17 cellular contexts compared by ENCODE assay signal in genomic region chr19:33953592-33953991, GRCh38.
A peak's percentile ranks its signal among the peaks of the same experiment; 100 is the strongest.
DNase-seq lines count a peak whose midpoint lies in the region; ATAC-seq, FAIRE-seq and TF ChIP-seq lines count a peak whose summit lies in the region.
"Had no signal": no experiment of that assay in that cellular context is flagged by ENCODE, and none has a peak within 500 bp of the region (broad histone marks: within the 10 kb centered on the region; RNA-seq: fewer than 3 reads in every experiment).

No MANE protein-coding gene starts in this region.

- no peaks in the 10 kb centered on the region for H3K9me3 Mint-ChIP-seq in activated CD8-positive, alpha-beta T cell treated with anti-CD3 and anti-CD28 coated beads, Interleukin-2, amount 10 ng/mL, durations not matched to agents 7 days and 5 days (ENCODE audit: insufficient read depth)
- H3K9me3 Mint-ChIP-seq: CD8-positive, alpha-beta T cell had no signal

- CTCF ChIA-PET in SK-N-SH (lab: Yijun Ruan, JAX) (interaction anchor here (0.9 kb wide), 1 partner anchor 16 kb away, joined by 3 read pairs; no protein-coding TSS in a partner anchor), H1 (lab: Charles Lee; ENCODE audit: partially characterized antibody) (interaction anchor here (1.2 kb wide), 1 partner anchor 89 kb away, joined by 5 read pairs; no protein-coding TSS in a partner anchor)
- CTCF ChIA-PET in activated CD8-positive, alpha-beta T cell treated with anti-CD3 and anti-CD28 coated beads, Interleukin-2, amount 10 ng/mL, durations not matched to agents 7 days and 5 days (lab: Charles Lee) = no interaction called here

- DNase-seq in SK-N-SH = no peak
- DNase-seq in WERI-Rb-1 = no peak
- DNase-seq in H1 (ENCODE audit: low read depth in 1 of 2, low spot score in 2 of 2) = no peak
- DNase-seq in lung microvascular endothelial cell (ENCODE audit: low read depth in 2 of 2) = peak; percentile 11 to 32
- DNase-seq in NCI-H1417 treated with DMSO at 0.1 percent for 48 hours (lab: John Stamatoyannopoulos, UW) = no peak
- no peak for DNase-seq in activated CD8-positive, alpha-beta T cell treated with anti-CD3 and anti-CD28 coated beads, Interleukin-2, amount 10 ng/mL, durations not matched to agents 7 days and 5 days
- no peak for DNase-seq in gastrocnemius medialis
- DNase-seq: DND-41, HFFc6, KBM-7, NCI-H1048, NCI-H446 treated with DMSO at 0.1 percent for 48 hours, NCI-H774, Peyer's patch had no signal

- H3K4me3 Mint-ChIP-seq in activated CD8-positive, alpha-beta T cell treated with anti-CD3 and anti-CD28 coated beads, Interleukin-2, amount 10 ng/mL, durations not matched to agents 7 days and 5 days = no peak overlapping the region
- H3K4me3 Mint-ChIP-seq: CD8-positive, alpha-beta T cell; HFFc6 had no signal

- no peak overlapping the region for H3K27ac Mint-ChIP-seq in activated CD8-positive, alpha-beta T cell treated with anti-CD3 and anti-CD28 coated beads, Interleukin-2, amount 10 ng/mL, durations not matched to agents 7 days and 5 days
- H3K27ac Mint-ChIP-seq: CD8-positive, alpha-beta T cell; HFFc6 had no signal

- no peaks in the 10 kb centered on the region for H3K9me2 ChIP-seq in SK-N-SH

- H4K20me1 ChIP-seq in SK-N-SH (ENCODE audit: insufficient read depth) (no peaks in the 10 kb centered on the region), H1 (replicated peaks in 1 of 2; ENCODE audit: control insufficient read depth in 1 of 2, insufficient read depth in 2 of 2, low read length in 2 of 2) (no peaks in the 10 kb centered on the region)

- H3K9me3 ChIP-seq in SK-N-SH = no peaks in the 10 kb centered on the region
- no peaks in the 10 kb centered on the region for H3K9me3 ChIP-seq in WERI-Rb-1 (ENCODE audit: severe bottlenecking)
- H3K9me3 ChIP-seq in H1 (ENCODE audit: insufficient read depth in 2 of 2, low read depth in 1 of 2, low read length in 1 of 2) = no peaks in the 10 kb centered on the region
- H3K9me3 ChIP-seq in gastrocnemius medialis = no peaks in the 10 kb centered on the region
- H3K9me3 ChIP-seq: Peyer's patch had no signal

- H3K18ac ChIP-seq in H1 (ENCODE audit: extremely low read depth, low read length) = no peak overlapping the region

- H3K4me3 ChIP-seq in SK-N-SH (ENCODE audit: low read depth in 2 of 2, low read length in 1 of 2) (no peak overlapping the region), WERI-Rb-1 (ENCODE audit: low read depth, low read length) (no peak overlapping the region), H1 (ENCODE audit: extremely low read depth in 1 of 4, insufficient read depth in 2 of 4, low read depth in 3 of 4, low read length in 4 of 4) (no peak overlapping the region), gastrocnemius medialis (no peak overlapping the region)
- H3K4me3 ChIP-seq: Peyer's patch had no signal

- no peak overlapping the region for H3K23ac ChIP-seq in H1 (ENCODE audit: insufficient read length)

- WGBS in SK-N-SH (ENCODE audit: low lambda C conversion rate) = 10% methylated on average over 4 of the region's 4 CpGs
- WGBS in H1 (ENCODE audit: extremely low coverage in 1 of 2, insufficient coverage in 1 of 2, insufficient read length in 1 of 2, insufficient replicate concordance in 2 of 2, low coverage in 1 of 2, low lambda C conversion rate in 2 of 2, missing lambda C conversion rate in 1 of 2), 2 experiments = 94% methylated on average over 4 of the region's 4 CpGs; no CpG with 5 or more reads in 1 of the 2 experiments

- H3K4me1 Mint-ChIP-seq in activated CD8-positive, alpha-beta T cell treated with anti-CD3 and anti-CD28 coated beads, Interleukin-2, amount 10 ng/mL, durations not matched to agents 7 days and 5 days (ENCODE audit: low read depth) = no peaks in the 10 kb centered on the region

- H3K36me3 ChIP-seq in SK-N-SH (replicated peaks in 1 of 2; ENCODE audit: control insufficient read depth in 1 of 2, insufficient read depth in 2 of 2, low read length in 1 of 2) (no peaks in the 10 kb centered on the region), WERI-Rb-1 (no peaks in the 10 kb centered on the region), H1 (ENCODE audit: control insufficient read depth in 2 of 4, insufficient read depth in 4 of 4, low read length in 3 of 4) (no peaks in the 10 kb centered on the region), gastrocnemius medialis (no peaks in the 10 kb centered on the region)
- H3K36me3 ChIP-seq: Peyer's patch had no signal

- H3F3A ChIP-seq in SK-N-SH (replicated peaks; ENCODE audit: insufficient read depth) = no peaks in the 10 kb centered on the region

- H3K27me3 Mint-ChIP-seq in activated CD8-positive, alpha-beta T cell treated with anti-CD3 and anti-CD28 coated beads, Interleukin-2, amount 10 ng/mL, durations not matched to agents 7 days and 5 days (ENCODE audit: low read depth) = no peaks in the 10 kb centered on the region

- H3K9ac ChIP-seq in SK-N-SH (no peak overlapping the region), H1 (replicated peaks in 1 of 4; ENCODE audit: extremely low read depth in 1 of 4, low read depth in 3 of 4, low read length in 3 of 4) (no peak overlapping the region)

- no peaks in the 10 kb centered on the region for H3K23me2 ChIP-seq in H1 (ENCODE audit: low read depth, low read length)

- no peak overlapping the region for H2BK20ac ChIP-seq in H1 (ENCODE audit: low read length)

- no peak overlapping the region for H2BK15ac ChIP-seq in H1 (ENCODE audit: low read length)

- H3K27me3 ChIP-seq in SK-N-SH (ENCODE audit: insufficient read depth) (no peaks in the 10 kb centered on the region), WERI-Rb-1 (ENCODE audit: insufficient read depth, low read depth, severe bottlenecking) (no peaks in the 10 kb centered on the region), H1 (replicated peaks in 1 of 4; ENCODE audit: control insufficient read depth in 3 of 4, extremely low read depth in 1 of 4, insufficient read depth in 3 of 4, low read length in 3 of 4) (no peaks in the 10 kb centered on the region), gastrocnemius medialis (no peaks in the 10 kb centered on the region)
- H3K27me3 ChIP-seq: Peyer's patch had no signal

- no peak overlapping the region for H3K14ac ChIP-seq in H1 (ENCODE audit: insufficient read length)

- TF ChIP-seq EP300 in SK-N-SH (IDR thresholded peaks at IDR 0.05; ENCODE audit: borderline replicate concordance in 1 of 2, low read depth in 1 of 2, low read length in 1 of 2) = no peak
- TF ChIP-seq EP300 in H1 (IDR thresholded peaks at IDR 0.05; ENCODE audit: borderline replicate concordance in 1 of 2, low read depth in 2 of 2, low read length in 2 of 2) = no peak

- no peak overlapping the region for H2BK5ac ChIP-seq in H1 (ENCODE audit: low read depth, low read length)

- H3K79me1 ChIP-seq in H1 (ENCODE audit: low read depth, low read length) = no peaks in the 10 kb centered on the region

- H4K8ac ChIP-seq in H1 (ENCODE audit: extremely low read depth, insufficient read depth, low read length) = no peak overlapping the region

- POLR2A ChIA-PET in SK-N-SH (lab: Yijun Ruan, JAX) = no interaction called here
- POLR2A ChIA-PET in H1 (lab: Charles Lee; ENCODE audit: partially characterized antibody) = no interaction called here
- POLR2A ChIA-PET in activated CD8-positive, alpha-beta T cell treated with anti-CD3 and anti-CD28 coated beads, Interleukin-2, amount 10 ng/mL, durations not matched to agents 7 days and 5 days (lab: Charles Lee) = no interaction called here

- H3K56ac ChIP-seq in H1 (replicated peaks; ENCODE audit: insufficient read length, low read depth, low read length) = no peak overlapping the region

- ATAC-seq in SK-N-SH treated with all-trans-retinoic acid at 6 μM for 48 hours (no peak), gastrocnemius medialis (no peak)
- no peak for ATAC-seq in activated CD8-positive, alpha-beta T cell treated with anti-CD3 and anti-CD28 coated beads, Interleukin-2, amount 10 ng/mL, durations not matched to agents 7 days and 5 days
- ATAC-seq: CD8-positive, alpha-beta T cell had no signal

- H2BK12ac ChIP-seq in H1 (ENCODE audit: low read depth, low read length) = no peak overlapping the region

- H4K5ac ChIP-seq in H1 (ENCODE audit: insufficient read length, low read depth, low read length) = no peak overlapping the region

- no peaks in the 10 kb centered on the region for H3K36me3 Mint-ChIP-seq in activated CD8-positive, alpha-beta T cell treated with anti-CD3 and anti-CD28 coated beads, Interleukin-2, amount 10 ng/mL, durations not matched to agents 7 days and 5 days (ENCODE audit: low read depth)
- H3K36me3 Mint-ChIP-seq: CD8-positive, alpha-beta T cell had no signal

- no peak overlapping the region for H2AFZ ChIP-seq in SK-N-SH (ENCODE audit: low read depth)
- no peak overlapping the region for H2AFZ ChIP-seq in H1 (ENCODE audit: low read length)

- no peak overlapping the region for H3K4me2 ChIP-seq in SK-N-SH
- no peak overlapping the region for H3K4me2 ChIP-seq in H1 (ENCODE audit: insufficient read depth in 1 of 2, low read depth in 2 of 2, low read length in 2 of 2)

- TF ChIP-seq POLR2A in H1 (IDR thresholded peaks at IDR 0.05; ENCODE audit: control extremely low read depth in 1 of 2, low read depth in 2 of 2, low read length in 2 of 2) (no peak), gastrocnemius medialis (IDR thresholded peaks at IDR 0.05) (no peak)

- TF ChIP-seq RAD21 in SK-N-SH (IDR thresholded peaks at IDR 0.05; ENCODE audit: low read length) (peak; percentile 26), H1 (IDR thresholded peaks at IDR 0.05 in 1 of 2, conservative IDR thresholded peaks at IDR 0.05 in 1 of 2; ENCODE audit: low read depth in 2 of 2, low read length in 2 of 2) (peak; percentile 38 to 47)

- no peak overlapping the region for H2AK5ac ChIP-seq in H1 (ENCODE audit: low read depth, low read length)

- intact Hi-C loops in gastrocnemius medialis (cut with DNase I; ENCODE audit: low total_unique reads) = no loop called here

- TF ChIP-seq CTCF in SK-N-SH (IDR thresholded peaks at IDR 0.05) (no peak), WERI-Rb-1 (IDR thresholded peaks at IDR 0.05; ENCODE audit: low read depth, low read length) (0 out of 2 replicates have a peak, but pooled peaks have one; percentile 9), H1 (IDR thresholded peaks at IDR 0.05; ENCODE audit: control extremely low read depth in 1 of 3, insufficient read depth in 1 of 3, low read depth in 1 of 3, low read length in 3 of 3) (no peak; a peak in 1 of 4 replicates), gastrocnemius medialis (IDR thresholded peaks at IDR 0.05 in 4 of 5, conservative IDR thresholded peaks at IDR 0.05 in 1 of 5) (no peak)

- no peak overlapping the region for H2BK120ac ChIP-seq in H1 (replicated peaks; ENCODE audit: low read depth, low read length)

- H3K27ac ChIP-seq in SK-N-SH (ENCODE audit: low read depth in 2 of 2, low read length in 1 of 2) (no peak overlapping the region), WERI-Rb-1 (no peak overlapping the region), H1 (ENCODE audit: low read depth, low read length) (no peak overlapping the region), gastrocnemius medialis (no peak overlapping the region)
- H3K27ac ChIP-seq: 22Rv1, Peyer's patch had no signal

- H4K91ac ChIP-seq in H1 (replicated peaks; ENCODE audit: insufficient read length, low read length) = no peak overlapping the region

- H3K4ac ChIP-seq in H1 (replicated peaks; ENCODE audit: insufficient read length, low read depth, low read length) = no peak overlapping the region

- no peak for FAIRE-seq in H1 (lab: Jason Lieb, UNC)

- H3K4me1 ChIP-seq in SK-N-SH (ENCODE audit: control insufficient read depth in 1 of 2, insufficient read depth in 2 of 2, low read depth in 1 of 2, low read length in 1 of 2) (peaks cover 0 to 3% of the 10 kb centered on the region in 2 experiments; a peak in 1 of 4 replicates), H1 (replicated peaks in 1 of 4; ENCODE audit: control insufficient read depth in 3 of 4, insufficient read depth in 4 of 4, low read length in 3 of 4) (no peaks in the 10 kb centered on the region), gastrocnemius medialis (no peaks in the 10 kb centered on the region)
- H3K4me1 ChIP-seq: Peyer's patch had no signal

- in situ Hi-C loops in gastrocnemius medialis (cut with MboI; ENCODE audit: low sequenced_read_pairs in 4 of 4) = no loop called here

- H3K79me2 ChIP-seq in SK-N-SH (ENCODE audit: insufficient read depth) (no peaks in the 10 kb centered on the region), H1 (ENCODE audit: control insufficient read depth in 1 of 2, insufficient read depth in 2 of 2, low read length in 2 of 2) (no peaks in the 10 kb centered on the region)

Comparison
In these comparisons a context has a peak if more than half of its experiments do, and no peak if none do; other contexts are left out.
1. DNase-seq: peak in lung microvascular endothelial cell (2 of 2); none in SK-N-SH (single experiment), WERI-Rb-1 (single experiment), H1 (0 of 2), NCI-H1417 treated with DMSO at 0.1 percent for 48 hours (single experiment), activated CD8-positive, alpha-beta T cell treated with anti-CD3 and anti-CD28 coated beads, Interleukin-2, amount 10 ng/mL, durations not matched to agents 7 days and 5 days (single experiment) and gastrocnemius medialis (0 of 2).
2. Of the 17 proteins assayed by ChIP-seq in both H1 and SK-N-SH: peak only in H1: none; only in SK-N-SH: none; in both: RAD21; in neither: 16.